ENCODE assay signal across 10 cellular contexts in the genomic region with DNA sequence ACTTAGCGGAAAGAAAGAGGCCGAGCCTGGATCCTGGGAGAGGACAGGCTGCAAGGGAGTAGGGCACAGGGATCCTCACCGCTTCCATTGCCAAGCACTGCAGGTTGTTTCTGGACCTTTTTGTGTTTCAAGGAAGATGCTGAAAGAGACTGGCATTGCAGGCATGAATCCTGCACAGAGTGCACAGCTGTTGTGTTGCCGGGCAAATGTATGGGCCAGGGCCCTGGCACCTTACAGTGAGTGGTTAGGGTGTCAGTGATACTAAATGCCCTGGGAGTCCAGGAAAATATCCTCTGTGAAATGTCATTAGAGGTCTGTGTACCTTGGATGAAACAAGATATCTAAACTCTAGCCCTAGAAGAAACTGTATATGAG.
DNase-seq lines count a peak whose midpoint lies in the region; ATAC-seq, FAIRE-seq and TF ChIP-seq lines count a peak whose summit lies in the region.
"Had no signal": no experiment of that assay in that cellular context is flagged by ENCODE, and none has a peak within 500 bp of the region (broad histone marks: within the 10 kb centered on the region; RNA-seq: fewer than 3 reads in every experiment).

No MANE protein-coding gene starts in this region.

- H2AFZ ChIP-seq in GM23338: peak overlapping the region; percentile 52; the same call in 1 of the 2 replicates

- no peak overlapping the region for H3K27ac Mint-ChIP-seq in GM23338
- H3K27ac Mint-ChIP-seq: stimulated activated naive CD8-positive, alpha-beta T cell treated with anti-CD3 and anti-CD28 coated beads, Interleukin-15, amount 100 ng/mL, for 72 hours had no signal

- H3K9me3 ChIP-seq in adipocyte (ENCODE audit: control insufficient read depth, low read length) (no peaks in the 10 kb centered on the region), kidney (ENCODE audit: control insufficient read depth in 1 of 2, low read length in 2 of 2) (no peaks in the 10 kb centered on the region)

- no peaks in the 10 kb centered on the region for H3K36me3 ChIP-seq in GM23338 (ENCODE audit: insufficient read depth)
- H3K36me3 ChIP-seq in adipocyte (ENCODE audit: control insufficient read depth, insufficient read depth, low read length, severe bottlenecking): no peaks in the 10 kb centered on the region
- H3K36me3 ChIP-seq in kidney (ENCODE audit: control insufficient read depth in 1 of 2, insufficient read depth in 2 of 2, low read length in 2 of 2): no peaks in the 10 kb centered on the region

- H3K9me2 ChIP-seq in GM23338 (ENCODE audit: insufficient read depth): no peaks in the 10 kb centered on the region

- H3K4me3 Mint-ChIP-seq in GM23338: no peak overlapping the region

- peaks cover 28% of the 10 kb centered on the region for H3K4me1 ChIP-seq in GM23338 (ENCODE audit: insufficient read depth)
- peaks cover 55% of the 10 kb centered on the region for H3K4me1 ChIP-seq in adipocyte (ENCODE audit: control insufficient read depth, insufficient read depth, low read length)
- H3K4me1 ChIP-seq in kidney (ENCODE audit: control insufficient read depth in 1 of 2, insufficient read depth in 1 of 2, low read depth in 1 of 2, low read length in 2 of 2): peaks cover 7 to 14% of the 10 kb centered on the region in 2 donors

- intact Hi-C loops in kidney (cut with DNase I): no loop called here

- H3K4me1 Mint-ChIP-seq in GM23338: peaks cover 37% of the 10 kb centered on the region

- ATAC-seq in GM23338 (no peak), HG02852 (IDR thresholded peaks at IDR 0.05; ENCODE audit: unreplicated experiment) (no peak)
- ATAC-seq in activated CD4-positive, CD25-positive, alpha-beta regulatory T cell treated with anti-CD3 and anti-CD28 coated beads, Interleukin-2, amount 50 U/mL, for 24 hours: no peak

- TF ChIP-seq CTCF in GM23338 (conservative IDR thresholded peaks at IDR 0.05; ENCODE audit: low read depth in 2 of 2) (no peak), kidney (IDR thresholded peaks at IDR 0.05; ENCODE audit: borderline replicate concordance, extremely low read depth, insufficient read depth) (no peak)

- H3F3A ChIP-seq in GM23338 (replicated peaks; ENCODE audit: low read depth): peaks cover 11% of the 10 kb centered on the region; the same call in 1 of the 2 replicates

- FAIRE-seq in kidney (lab: Jason Lieb, UNC): no peak

- H4K20me1 ChIP-seq in GM23338 (replicated peaks; ENCODE audit: insufficient read depth): no peaks in the 10 kb centered on the region

- peak overlapping the region; percentile 81 for H3K9ac ChIP-seq in adipocyte (ENCODE audit: low read length)
- H3K9ac ChIP-seq in kidney (ENCODE audit: low read length in 2 of 2): peak overlapping the region in 1 of 2 donors; percentile 38

- DNase-seq in GM23338 (ENCODE audit: low spot score) (no peak), adipocyte (ENCODE audit: low read depth) (no peak), kidney (no peak), NCI-H526 treated with DMSO at 0.1 percent for 48 hours (lab: John Stamatoyannopoulos, UW) (no peak), G401 (ENCODE audit: low spot score) (no peak)
- DNase-seq: CD8-positive, alpha-beta memory T cell had no signal

- H3K4me3 ChIP-seq in GM23338 (no peak overlapping the region), adipocyte (ENCODE audit: low read length) (peak overlapping the region; percentile 16), kidney (ENCODE audit: low read length in 2 of 2) (peak overlapping the region in 1 of 2 donors; percentile 36), skin epidermis (no peak overlapping the region)

- H3K9me3 Mint-ChIP-seq in GM23338: no peaks in the 10 kb centered on the region; the same call in 2 of the 3 replicates
- H3K9me3 Mint-ChIP-seq: CD8-positive, alpha-beta memory T cell; stimulated activated naive CD8-positive, alpha-beta T cell treated with anti-CD3 and anti-CD28 coated beads, Interleukin-15, amount 100 ng/mL, for 72 hours had no signal

- no peak overlapping the region for H3K4me2 ChIP-seq in GM23338

- in situ Hi-C loops in G401 (cut with HindIII; ENCODE audit: low sequenced_read_pairs): no loop called here

- peaks cover 14% of the 10 kb centered on the region for H3K27me3 ChIP-seq in GM23338 (ENCODE audit: insufficient read depth)
- no peaks in the 10 kb centered on the region for H3K27me3 ChIP-seq in adipocyte (replicated peaks; ENCODE audit: control insufficient read depth, insufficient read depth, low read length)

- peaks cover 3% of the 10 kb centered on the region for H3K27me3 Mint-ChIP-seq in GM23338 (ENCODE audit: insufficient read depth, low read depth, poor library complexity)
- H3K27me3 Mint-ChIP-seq: CD8-positive, alpha-beta memory T cell; stimulated activated naive CD8-positive, alpha-beta T cell treated with anti-CD3 and anti-CD28 coated beads, Interleukin-15, amount 100 ng/mL, for 72 hours had no signal

- H3K36me3 Mint-ChIP-seq in GM23338 (ENCODE audit: low read depth): no peaks in the 10 kb centered on the region

- no peaks in the 10 kb centered on the region for H3K79me2 ChIP-seq in GM23338 (replicated peaks; ENCODE audit: insufficient read depth)

- H3K27ac ChIP-seq in GM23338 (ENCODE audit: low read depth): no peak overlapping the region
- peak overlapping the region; percentile 20 to 71 for H3K27ac ChIP-seq in kidney (ENCODE audit: low read depth in 2 of 2, low read length in 2 of 2)
- H3K27ac ChIP-seq in skin epidermis: peak overlapping the region in 17 of 21 experiments; percentile 9 to 86 (median 42)

TF ChIP-seq in GM23338, 12 proteins besides CTCF, POLR2A, EP300 and RAD21:
- TF ChIP-seq EZH2phosphoT487 (IDR thresholded peaks at IDR 0.05; ENCODE audit: unreplicated experiment) (no peak), REST (IDR thresholded peaks at IDR 0.05; ENCODE audit: unreplicated experiment) (no peak), EZH2 (IDR thresholded peaks at IDR 0.05; ENCODE audit: low read depth, unreplicated experiment) (no peak)
- TF ChIP-seq, protein P1, sequence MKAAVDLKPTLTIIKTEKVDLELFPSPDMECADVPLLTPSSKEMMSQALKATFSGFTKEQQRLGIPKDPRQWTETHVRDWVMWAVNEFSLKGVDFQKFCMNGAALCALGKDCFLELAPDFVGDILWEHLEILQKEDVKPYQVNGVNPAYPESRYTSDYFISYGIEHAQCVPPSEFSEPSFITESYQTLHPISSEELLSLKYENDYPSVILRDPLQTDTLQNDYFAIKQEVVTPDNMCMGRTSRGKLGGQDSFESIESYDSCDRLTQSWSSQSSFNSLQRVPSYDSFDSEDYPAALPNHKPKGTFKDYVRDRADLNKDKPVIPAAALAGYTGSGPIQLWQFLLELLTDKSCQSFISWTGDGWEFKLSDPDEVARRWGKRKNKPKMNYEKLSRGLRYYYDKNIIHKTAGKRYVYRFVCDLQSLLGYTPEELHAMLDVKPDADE (IDR thresholded peaks at IDR 0.05): no peak
TF ChIP-seq in GM23338: peak in this region for 0.
